ENCODE assay signal across 28 cellular contexts in genomic region chr1:239896569-239896968, GRCh38.
"Had no signal": no experiment of that assay in that cellular context is flagged by ENCODE, and none has a peak within 500 bp of the region (broad histone marks: within the 10 kb centered on the region; RNA-seq: fewer than 3 reads in every experiment).

No MANE protein-coding gene starts in this region.

- H3K27ac ChIP-seq: ascending aorta, breast epithelium, cardiac muscle cell, colonic mucosa had no signal

- H3K9me3 ChIP-seq: ascending aorta, breast epithelium, colonic mucosa had no signal

- H3K27me3 Mint-ChIP-seq: activated naive CD4-positive, alpha-beta T cell treated with anti-CD3 and anti-CD28 coated beads, Interleukin-2, amount 10 ng/mL, durations not matched to agents 7 days and 5 days had no signal

- H3K9me3 Mint-ChIP-seq: activated CD4-positive, alpha-beta memory T cell treated with anti-CD3 and anti-CD28 coated beads for 36 hours; activated CD4-positive, alpha-beta T cell treated with anti-CD3 and anti-CD28 coated beads, Interleukin-2, amount 10 ng/mL, durations not matched to agents 24 days and 14 days; activated naive CD4-positive, alpha-beta T cell treated with anti-CD3 and anti-CD28 coated beads, Interleukin-2, amount 10 ng/mL, durations not matched to agents 7 days and 5 days; activated naive CD4-positive, alpha-beta T cell treated with anti-CD3 and anti-CD28 coated beads, Interleukin-2, amount 50 U/mL, for 72 hours; activated naive CD8-positive, alpha-beta T cell treated with anti-CD3 and anti-CD28 coated beads, Interleukin-2, amount 10 ng/mL, durations not matched to agents 7 days and 5 days; activated T-helper 1 cell treated with anti-CD3 and anti-CD28 coated beads, Interleukin-12 subunit alpha, Interleukin-12 subunit beta, Interleukin-2, Interleukin-4 antibody, amounts not matched to agents 30 ng/mL and 10 ng/mL and 1 ng/mL, durations not matched to agents 14 hours and 24 hours and 36 hours; activated T-helper 2 cell treated with anti-CD3 and anti-CD28 coated beads, Interferon-gamma antibody, Interleukin-2, Interleukin-4, amounts not matched to agents 10 μg/mL and 5 μg/mL and 100 μg/mL, durations not matched to agents 14 hours and 24 hours and 36 hours had no signal

- H3K27ac Mint-ChIP-seq: activated CD4-positive, alpha-beta memory T cell treated with anti-CD3 and anti-CD28 coated beads for 36 hours; activated CD4-positive, alpha-beta T cell treated with anti-CD3 and anti-CD28 coated beads for 36 hours; activated CD4-positive, alpha-beta T cell treated with anti-CD3 and anti-CD28 coated beads, Interleukin-2, amount 10 ng/mL, durations not matched to agents 24 days and 14 days; activated CD8-positive, alpha-beta memory T cell treated with anti-CD3 and anti-CD28 coated beads, Interleukin-2, amount 10 ng/mL, durations not matched to agents 7 days and 5 days; activated CD8-positive, alpha-beta T cell treated with anti-CD3 and anti-CD28 coated beads, Interleukin-2, amount 10 ng/mL, durations not matched to agents 7 days and 5 days; activated naive CD4-positive, alpha-beta T cell treated with anti-CD3 and anti-CD28 coated beads, Interleukin-2, amount 10 ng/mL, durations not matched to agents 7 days and 5 days; activated naive CD4-positive, alpha-beta T cell treated with anti-CD3 and anti-CD28 coated beads, Interleukin-2, amount 50 U/mL, for 72 hours; activated naive CD8-positive, alpha-beta T cell treated with anti-CD3 and anti-CD28 coated beads, Interleukin-2, amount 10 ng/mL, durations not matched to agents 7 days and 5 days; activated T-helper 1 cell treated with anti-CD3 and anti-CD28 coated beads, Interleukin-12 subunit alpha, Interleukin-12 subunit beta, Interleukin-2, Interleukin-4 antibody, amounts not matched to agents 30 ng/mL and 10 ng/mL and 1 ng/mL, durations not matched to agents 14 hours and 24 hours and 36 hours; activated T-helper 2 cell treated with anti-CD3 and anti-CD28 coated beads, Interferon-gamma antibody, Interleukin-2, Interleukin-4, amounts not matched to agents 10 μg/mL and 5 μg/mL and 100 μg/mL, durations not matched to agents 14 hours and 24 hours and 36 hours; brain had no signal

- ATAC-seq: activated CD4-positive, alpha-beta T cell treated with anti-CD3 and anti-CD28 coated beads for 36 hours; activated CD8-positive, alpha-beta memory T cell treated with anti-CD3 and anti-CD28 coated beads, Interleukin-2, amount 10 ng/mL, durations not matched to agents 7 days and 5 days; activated CD8-positive, alpha-beta T cell treated with anti-CD3 and anti-CD28 coated beads, Interleukin-2, amount 10 ng/mL, durations not matched to agents 7 days and 5 days; activated naive CD4-positive, alpha-beta T cell treated with anti-CD3 and anti-CD28 coated beads, Interleukin-2, amount 50 U/mL, for 72 hours; esophagus mucosa had no signal

- H3K4me3 ChIP-seq: ascending aorta, breast epithelium, cardiac muscle cell, colonic mucosa had no signal

- DNase-seq: activated CD4-positive, alpha-beta memory T cell treated with anti-CD3 and anti-CD28 coated beads for 36 hours; activated CD4-positive, alpha-beta T cell treated with anti-CD3 and anti-CD28 coated beads for 36 hours; activated CD4-positive, alpha-beta T cell treated with anti-CD3 and anti-CD28 coated beads, Interleukin-2, amount 10 ng/mL, durations not matched to agents 24 days and 14 days; activated CD4-positive, CD25-positive, alpha-beta regulatory T cell; activated CD4-positive, CD25-positive, alpha-beta regulatory T cell treated with anti-CD3 and anti-CD28 coated beads, Interleukin-2, amount 50 U/mL, for 72 hours; activated CD8-positive, alpha-beta memory T cell treated with anti-CD3 and anti-CD28 coated beads, Interleukin-2, amount 10 ng/mL, durations not matched to agents 7 days and 5 days; activated CD8-positive, alpha-beta memory T cell treated with anti-CD3 and anti-CD28 coated beads, Interleukin-2, amount 50 U/mL, for 4 hours; activated CD8-positive, alpha-beta T cell treated with anti-CD3 and anti-CD28 coated beads, Interleukin-2, amount 10 ng/mL, durations not matched to agents 7 days and 5 days; activated effector memory CD4-positive, alpha-beta T cell treated with anti-CD3 and anti-CD28 coated beads, Interleukin-2, amount 50 U/mL, for 16 hours; activated naive CD4-positive, alpha-beta T cell treated with anti-CD3 and anti-CD28 coated beads, Interleukin-2, amount 10 ng/mL, durations not matched to agents 7 days and 5 days; activated naive CD8-positive, alpha-beta T cell treated with anti-CD3 and anti-CD28 coated beads, Interleukin-2, amount 10 ng/mL, durations not matched to agents 7 days and 5 days; activated T-cell treated with anti-CD3 and anti-CD28 coated beads, Interleukin-2, amount 50 U/mL, for 1 hour; activated T-cell treated with anti-CD3 and anti-CD28 coated beads, Interleukin-2, amount 50 U/mL, for 48 hours; central memory CD4-positive, alpha-beta T cell; cerebellar nuclear complex; colonic mucosa; effector CD8-positive, alpha-beta T cell; foreskin melanocyte; hippocampal formation; T-helper 2 cell had no signal

- H3K4me1 ChIP-seq: ascending aorta, breast epithelium, colonic mucosa had no signal

- H3K27me3 ChIP-seq: ascending aorta, breast epithelium, cardiac muscle cell, colonic mucosa had no signal

- H3K36me3 ChIP-seq: ascending aorta, breast epithelium, cardiac muscle cell, colonic mucosa had no signal

- H3K4me3 Mint-ChIP-seq: activated CD4-positive, alpha-beta memory T cell treated with anti-CD3 and anti-CD28 coated beads for 36 hours; activated CD4-positive, alpha-beta T cell treated with anti-CD3 and anti-CD28 coated beads for 36 hours; activated CD4-positive, alpha-beta T cell treated with anti-CD3 and anti-CD28 coated beads, Interleukin-2, amount 10 ng/mL, durations not matched to agents 24 days and 14 days; activated CD8-positive, alpha-beta memory T cell treated with anti-CD3 and anti-CD28 coated beads, Interleukin-2, amount 10 ng/mL, durations not matched to agents 7 days and 5 days; activated CD8-positive, alpha-beta T cell treated with anti-CD3 and anti-CD28 coated beads, Interleukin-2, amount 10 ng/mL, durations not matched to agents 7 days and 5 days; activated naive CD4-positive, alpha-beta T cell treated with anti-CD3 and anti-CD28 coated beads, Interleukin-2, amount 10 ng/mL, durations not matched to agents 7 days and 5 days; activated naive CD8-positive, alpha-beta T cell treated with anti-CD3 and anti-CD28 coated beads, Interleukin-2, amount 10 ng/mL, durations not matched to agents 7 days and 5 days; activated T-helper 1 cell treated with anti-CD3 and anti-CD28 coated beads, Interleukin-12 subunit alpha, Interleukin-12 subunit beta, Interleukin-2, Interleukin-4 antibody, amounts not matched to agents 30 ng/mL and 10 ng/mL and 1 ng/mL, durations not matched to agents 14 hours and 24 hours and 36 hours; brain had no signal

- H3K36me3 Mint-ChIP-seq: activated CD4-positive, alpha-beta memory T cell treated with anti-CD3 and anti-CD28 coated beads for 36 hours; activated CD8-positive, alpha-beta memory T cell treated with anti-CD3 and anti-CD28 coated beads, Interleukin-2, amount 10 ng/mL, durations not matched to agents 7 days and 5 days; activated naive CD4-positive, alpha-beta T cell treated with anti-CD3 and anti-CD28 coated beads, Interleukin-2, amount 10 ng/mL, durations not matched to agents 7 days and 5 days; activated naive CD4-positive, alpha-beta T cell treated with anti-CD3 and anti-CD28 coated beads, Interleukin-2, amount 50 U/mL, for 72 hours; activated naive CD8-positive, alpha-beta T cell treated with anti-CD3 and anti-CD28 coated beads, Interleukin-2, amount 10 ng/mL, durations not matched to agents 7 days and 5 days; brain had no signal
